Comparison of ENCODE assay signal across 1 cellular context in genomic region chr15:58203537-58203936, GRCh38.
TF ChIP-seq lines count a peak whose summit lies in the region.

No MANE protein-coding gene starts in this region.

TF ChIP-seq in WTC11, 78 proteins besides CTCF, POLR2A, EP300 and RAD21 (continued from another document):
- no peak for TF ChIP-seq MAX (CRISPR knock-in tag; IDR thresholded peaks at IDR 0.05)
- no peak for TF ChIP-seq ERG (CRISPR knock-in tag; IDR thresholded peaks at IDR 0.05)
- no peak for TF ChIP-seq TCF7 (CRISPR knock-in tag; IDR thresholded peaks at IDR 0.05; ENCODE audit: low read depth)
- no peak for TF ChIP-seq PREB (CRISPR knock-in tag; IDR thresholded peaks at IDR 0.05; ENCODE audit: borderline replicate concordance)
- no peak for TF ChIP-seq FOXP1 (CRISPR knock-in tag; IDR thresholded peaks at IDR 0.05; ENCODE audit: borderline replicate concordance)
- no peak for TF ChIP-seq E2F1 (CRISPR knock-in tag; IDR thresholded peaks at IDR 0.05)
- TF ChIP-seq EMX1 (CRISPR knock-in tag; IDR thresholded peaks at IDR 0.05), result no peak
- TF ChIP-seq SP1 (CRISPR knock-in tag; conservative IDR thresholded peaks at IDR 0.05), result no peak
